ENCODE assay signal across 8 cellular contexts in genomic region chr6:85643530-85644373, GRCh38. TPM values are rescaled to one million over a fixed set of nuclear protein-coding genes. Genes with fewer than 3 reads are reported as not detected.
DNase-seq lines count a peak whose midpoint lies in the region; ATAC-seq and TF ChIP-seq lines count a peak whose summit lies in the region.

No MANE protein-coding gene starts in this region.

- TF ChIP-seq CTCF in HL-60 (IDR thresholded peaks at IDR 0.05; ENCODE audit: insufficient read depth, low read length) = no peak
- no peak for TF ChIP-seq CTCF in endothelial cell (IDR thresholded peaks at IDR 0.05; ENCODE audit: unreplicated experiment)
- TF ChIP-seq CTCF in mesothelial cell of epicardium (IDR thresholded peaks at IDR 0.05; ENCODE audit: unreplicated experiment) = no peak

- peak overlapping the region; percentile 74 for H3K4me3 ChIP-seq in CD8-positive, alpha-beta memory T cell (ENCODE audit: low read length)
- peak overlapping the region; percentile 52 for H3K4me3 ChIP-seq in HL-60 (replicated peaks; ENCODE audit: insufficient read depth, low read length)

- peaks cover 41 to 44% (median 44%) of the 10 kb centered on the region in 3 donors for H3K4me1 Mint-ChIP-seq in CD8-positive, alpha-beta memory T cell
- H3K4me1 Mint-ChIP-seq in endothelial cell (ENCODE audit: unreplicated experiment) = peaks cover 31% of the 10 kb centered on the region
- peaks cover 37% of the 10 kb centered on the region for H3K4me1 Mint-ChIP-seq in mesothelial cell of epicardium

- POLR2A ChIA-PET in CD8-positive, alpha-beta memory T cell (lab: Charles Lee) = interaction anchor here (0.6 to 10.0 kb wide), 9 partner anchors 21 to 194 kb away, joined by 3 to 356 read pairs (median 4); partner anchors contain the start of genes NT5E and SNX14

- H3K4me3 Mint-ChIP-seq in CD8-positive, alpha-beta memory T cell = peak overlapping the region; percentile 93 to 96 (median 96)
- H3K4me3 Mint-ChIP-seq in endothelial cell (ENCODE audit: unreplicated experiment) = peak overlapping the region; percentile 93
- H3K4me3 Mint-ChIP-seq in mesothelial cell of epicardium = peak overlapping the region; percentile 83

- ATAC-seq in GM19467 (IDR thresholded peaks at IDR 0.05; ENCODE audit: unreplicated experiment) = peak; percentile 47

- no peaks in the 10 kb centered on the region for H3K27me3 ChIP-seq in CD8-positive, alpha-beta memory T cell (ENCODE audit: insufficient read depth, low read length, poor library complexity, severe bottlenecking)
- H3K27me3 ChIP-seq in HL-60 (ENCODE audit: insufficient read depth, poor library complexity, severe bottlenecking) = no peaks in the 10 kb centered on the region

- H3K27me3 Mint-ChIP-seq in CD8-positive, alpha-beta memory T cell = peaks cover 0 to 3% of the 10 kb centered on the region in 2 donors
- peaks cover 20% of the 10 kb centered on the region for H3K27me3 Mint-ChIP-seq in endothelial cell (ENCODE audit: unreplicated experiment)
- H3K27me3 Mint-ChIP-seq in mesothelial cell of epicardium (ENCODE audit: low read depth) = no peaks in the 10 kb centered on the region

- H3K9me3 Mint-ChIP-seq in CD8-positive, alpha-beta memory T cell = no peaks in the 10 kb centered on the region
- H3K9me3 Mint-ChIP-seq in endothelial cell (ENCODE audit: unreplicated experiment) (peaks cover 4% of the 10 kb centered on the region), mesothelial cell of epicardium (peaks cover 6% of the 10 kb centered on the region)

- peaks cover 16% of the 10 kb centered on the region for H3K36me3 ChIP-seq in CD8-positive, alpha-beta memory T cell (ENCODE audit: insufficient read depth, low read length)

- peak overlapping the region; percentile 96 for H3K27ac ChIP-seq in CD8-positive, alpha-beta memory T cell (ENCODE audit: low read depth, low read length)
- peak overlapping the region; percentile 98 for H3K27ac ChIP-seq in HL-60 (replicated peaks)

- CTCF ChIA-PET in CD8-positive, alpha-beta memory T cell (lab: Charles Lee) = interaction anchor here (1.0 to 8.7 kb wide), 3 partner anchors 12 to 33 kb away, joined by 3 to 86 read pairs (median 11); no protein-coding TSS in a partner anchor

- H3K9me3 ChIP-seq in CD8-positive, alpha-beta memory T cell (ENCODE audit: low read length) = no peaks in the 10 kb centered on the region

- peaks cover 3 to 43% (median 15%) of the 10 kb centered on the region in 3 donors for H3K36me3 Mint-ChIP-seq in CD8-positive, alpha-beta memory T cell
- H3K36me3 Mint-ChIP-seq in endothelial cell (ENCODE audit: low read depth, unreplicated experiment) = peaks cover 30% of the 10 kb centered on the region
- H3K36me3 Mint-ChIP-seq in mesothelial cell of epicardium = peaks cover 19% of the 10 kb centered on the region

- peak overlapping the region; percentile 95 to 99 (median 98) for H3K27ac Mint-ChIP-seq in CD8-positive, alpha-beta memory T cell
- H3K27ac Mint-ChIP-seq in endothelial cell (ENCODE audit: unreplicated experiment) (peak overlapping the region; percentile 98), mesothelial cell of epicardium (peak overlapping the region; percentile 100)

- peak; percentile 59 to 72 (median 68) for DNase-seq in CD8-positive, alpha-beta memory T cell
- DNase-seq in HL-60 (ENCODE audit: low read depth in 1 of 2, low spot score in 1 of 2) = peak; percentile 78 to 94
- DNase-seq in NCI-H82 treated with DMSO at 0.1 percent for 48 hours (lab: John Stamatoyannopoulos, UW; ENCODE audit: unreplicated experiment) = peak; percentile 37
- DNase-seq in activated CD8-positive, alpha-beta memory T cell treated with anti-CD3 and anti-CD28 coated beads for 4 hours (ENCODE audit: low read depth in 2 of 2) = peak; percentile 38 to 49
- peak; percentile 92 for DNase-seq in endothelial cell (ENCODE audit: low spot score)
- DNase-seq in mesothelial cell of epicardium (ENCODE audit: low spot score in 2 of 2, unreplicated experiment in 2 of 2) = peak; percentile 70 to 85
- DNase-seq in stimulated activated CD8-positive, alpha-beta memory T cell treated with anti-CD3 and anti-CD28 coated beads, Interleukin-15, amount 100 ng/mL, for 48 hours (ENCODE audit: low read depth in 2 of 2) = peak; percentile 66 to 69

- H3K4me1 ChIP-seq in CD8-positive, alpha-beta memory T cell (ENCODE audit: insufficient read depth, low read length) = peaks cover 28% of the 10 kb centered on the region

RNA-seq across cellular contexts. Expression of gene SYNCRIP, which starts 1.1 kb away (rescaled TPM):
- total RNA-seq in CD8-positive, alpha-beta memory T cell = 100 to 1,000 TPM; 247 to 249 TPM
- polyA plus RNA-seq in CD8-positive, alpha-beta memory T cell = 81.6 TPM
- total RNA-seq in endothelial cell (ENCODE audit: unreplicated experiment) (96.8 TPM), mesothelial cell of epicardium (127 to 129 TPM (median 129 TPM) in 3 replicates)

RNA-seq across cellular contexts. Expression of gene SNX14, which starts 50.1 kb away (rescaled TPM):
- total RNA-seq in CD8-positive, alpha-beta memory T cell = 10 to 100 TPM; 52.4 to 56.1 TPM
- 48.9 TPM for polyA plus RNA-seq in CD8-positive, alpha-beta memory T cell
- total RNA-seq in endothelial cell (ENCODE audit: unreplicated experiment) (121 TPM), mesothelial cell of epicardium (72.6 to 75.5 TPM (median 73.3 TPM) in 3 replicates)

Comparison
In these comparisons a context has a peak if more than half of its experiments do, and no peak if none do; other contexts are left out.
1. Peak in every context shown above with its lines: DNase-seq, ATAC-seq, H3K4me3 ChIP-seq and H3K27ac ChIP-seq.
2. DNase-seq: peak in every context shown above with its lines; median percentile 92 in endothelial cell; 86 in HL-60; 78 in mesothelial cell of epicardium; 68 in CD8-positive, alpha-beta memory T cell; 68 in stimulated activated CD8-positive, alpha-beta memory T cell treated with anti-CD3 and anti-CD28 coated beads, Interleukin-15, amount 100 ng/mL, for 48 hours; 44 in activated CD8-positive, alpha-beta memory T cell treated with anti-CD3 and anti-CD28 coated beads for 4 hours; 37 in NCI-H82 treated with DMSO at 0.1 percent for 48 hours.